In genomic region chr21:38306833-38307232, GRCh38 we compare ENCODE assay signal across 14 cellular contexts. TPM values are rescaled to one million over a fixed set of nuclear protein-coding genes. Genes with fewer than 3 reads are reported as not detected.
A peak's percentile ranks its signal among the peaks of the same experiment; 100 is the strongest.
DNase-seq lines count a peak whose midpoint lies in the region; ATAC-seq, FAIRE-seq and TF ChIP-seq lines count a peak whose summit lies in the region.
"Had no signal": no experiment of that assay in that cellular context is flagged by ENCODE, and none has a peak within 500 bp of the region (broad histone marks: within the 10 kb centered on the region; RNA-seq: fewer than 3 reads in every experiment).

No MANE protein-coding gene starts in this region.

- H3K4me1 ChIP-seq in GM23248 (ENCODE audit: insufficient read depth) = peaks cover 55% of the 10 kb centered on the region
- H3K4me1 ChIP-seq in adipocyte (ENCODE audit: control insufficient read depth, insufficient read depth, low read length) = peaks cover 79% of the 10 kb centered on the region
- H3K4me1 ChIP-seq in transverse colon = no peaks in the 10 kb centered on the region
- peaks cover 0 to 3% (median 3%) of the 10 kb centered on the region in 3 donors for H3K4me1 ChIP-seq in pancreas

- no peak for TF ChIP-seq EP300 in transverse colon (IDR thresholded peaks at IDR 0.05; ENCODE audit: low read depth)

- no peaks in the 10 kb centered on the region for H3K79me2 ChIP-seq in GM23248 (ENCODE audit: insufficient read depth)

- no peak for TF ChIP-seq POLR2A in transverse colon (IDR thresholded peaks at IDR 0.05)

- H3K4me2 ChIP-seq in GM23248 (ENCODE audit: unreplicated experiment) = peak overlapping the region; percentile 76

- no peak for FAIRE-seq in pancreas (lab: Jason Lieb, UNC)

- intact Hi-C loops in transverse colon (cut with DNase I; ENCODE audit: low total_unique reads) = no loop called here
- intact Hi-C loops in pancreas (cut with DNase I) = no loop called here

- H3K27ac ChIP-seq in GM23248 (peak overlapping the region; percentile 96), transverse colon (no peak overlapping the region), pancreas (peak overlapping the region in 2 of 4 donors; percentile 27 to 31)
- H3K27ac ChIP-seq: HL-60 had no signal

- in situ Hi-C loops in GM23248 (cut with MboI) = no loop called here
- in situ Hi-C loops in transverse colon (cut with MboI; ENCODE audit: low pct_ligation_motif_present in 1 of 4, low pct_unique_long_range_greater_than_20kb in 1 of 4, low sequenced_read_pairs in 3 of 4) = no loop called here

- no peaks in the 10 kb centered on the region for H4K20me1 ChIP-seq in GM23248 (ENCODE audit: insufficient read depth)

- DNase-seq in GM23248 (peak; percentile 97), adipocyte (ENCODE audit: low read depth) (peak; percentile 88), foreskin fibroblast (peak; percentile 94 to 96), stromal cell of bone marrow (ENCODE audit: low read depth) (peak; percentile 89), transverse colon (no peak), NCI-H1092 (lab: John Stamatoyannopoulos, UW) (no peak), pancreas (no peak)
- DNase-seq: activated CD4-positive, alpha-beta T cell treated with anti-CD3 and anti-CD28 coated beads, Interleukin-2, amount 10 ng/mL, durations not matched to agents 7 days and 5 days; activated gamma-delta T cell treated with Interleukin-2 at 50 U/mL for 16 hours; DND-41; NCI-H510A treated with DMSO at 0.1 percent for 48 hours had no signal

- H3K36me3 ChIP-seq in GM23248 (ENCODE audit: low read depth) (no peaks in the 10 kb centered on the region), adipocyte (ENCODE audit: control insufficient read depth, insufficient read depth, low read length, severe bottlenecking) (no peaks in the 10 kb centered on the region), transverse colon (no peaks in the 10 kb centered on the region), pancreas (no peaks in the 10 kb centered on the region)

- H3F3A ChIP-seq in GM23248 (ENCODE audit: insufficient read depth) = peaks cover 65% of the 10 kb centered on the region

- peak overlapping the region; percentile 25 for H2AFZ ChIP-seq in GM23248

- no peaks in the 10 kb centered on the region for H3K27me3 ChIP-seq in GM23248 (replicated peaks; ENCODE audit: insufficient read depth)
- H3K27me3 ChIP-seq in adipocyte (replicated peaks; ENCODE audit: control insufficient read depth, insufficient read depth, low read length) = no peaks in the 10 kb centered on the region
- peaks cover 9% of the 10 kb centered on the region for H3K27me3 ChIP-seq in transverse colon
- H3K27me3 ChIP-seq in pancreas = peaks cover 0 to 4% (median 0%) of the 10 kb centered on the region in 4 donors

- peak overlapping the region; percentile 77 for H3K9ac ChIP-seq in GM23248
- H3K9ac ChIP-seq in adipocyte (ENCODE audit: low read length) = peak overlapping the region; percentile 71

- peak overlapping the region; percentile 47 for H3K4me3 ChIP-seq in GM23248
- H3K4me3 ChIP-seq in adipocyte (ENCODE audit: low read length) = peak overlapping the region; percentile 25
- H3K4me3 ChIP-seq in foreskin fibroblast (ENCODE audit: low read depth in 1 of 2, low read length in 2 of 2) = no peak overlapping the region
- no peak overlapping the region for H3K4me3 ChIP-seq in transverse colon
- no peak overlapping the region for H3K4me3 ChIP-seq in pancreas

- no peaks in the 10 kb centered on the region for H3K9me2 ChIP-seq in GM23248 (ENCODE audit: insufficient read depth)

- no peak for ATAC-seq in GM18858 (IDR thresholded peaks at IDR 0.05; ENCODE audit: unreplicated experiment)
- ATAC-seq in pancreas = no peak

- TF ChIP-seq CTCF in foreskin fibroblast (IDR thresholded peaks at IDR 0.05; ENCODE audit: low read depth, low read length) (no peak), transverse colon (IDR thresholded peaks at IDR 0.05) (no peak), pancreas (IDR thresholded peaks at IDR 0.05) (no peak)

- no peaks in the 10 kb centered on the region for H3K9me3 ChIP-seq in GM23248 (ENCODE audit: low read depth)
- H3K9me3 ChIP-seq in adipocyte (ENCODE audit: control insufficient read depth, low read length) = no peaks in the 10 kb centered on the region
- H3K9me3 ChIP-seq in transverse colon = no peaks in the 10 kb centered on the region
- no peaks in the 10 kb centered on the region for H3K9me3 ChIP-seq in pancreas

- WGBS in GM23248 (ENCODE audit: low coverage in 1 of 2, low lambda C conversion rate in 2 of 2, missing lambda C conversion rate in 2 of 2), 2 experiments = 10 to 11% methylated on average over 2 of the region's 2 CpGs
- 56 to 68% methylated on average over 1 to 2 of the region's 2 CpGs for WGBS in transverse colon (ENCODE audit: low coverage in 1 of 2), 2 donors
- WGBS in pancreas, 2 donors = 52 to 74% methylated on average over 2 of the region's 2 CpGs

RNA-seq across cellular contexts. Expression of gene KCNJ15, which starts 50.0 kb away (rescaled TPM):
- 1.2 and 2.1 TPM in 2 replicates for total RNA-seq in GM23248 (2014; rRNA removed; shearing (Covaris generic))
- 2.1 and 2.3 TPM in 2 replicates for polyA plus RNA-seq in GM23248 (2016; fragmentation: Nextera tagmentation; extraction: Ambion mirVana)
- under 1 TPM in 2 of 4 donors, not detected in 2; 0.14 to 0.16 TPM for total RNA-seq in transverse colon
- 10 to 100 TPM; 16.9 to 48.7 (median 31.0) TPM for total RNA-seq in pancreas
- polyA plus RNA-seq in pancreas = 10 to 100 TPM; 20.0 to 45.7 TPM
- total RNA-seq: activated CD4-positive, alpha-beta T cell treated with anti-CD3 and anti-CD28 coated beads, Interleukin-2, amount 10 ng/mL, durations not matched to agents 7 days and 5 days; naive thymus-derived CD8-positive, alpha-beta T cell had no signal
- polyA plus RNA-seq: naive thymus-derived CD8-positive, alpha-beta T cell had no signal

Comparison
In these comparisons a context has a peak if more than half of its experiments do, and no peak if none do; other contexts are left out.
1. DNase-seq: peak in GM23248 (single experiment), adipocyte (single experiment), foreskin fibroblast (2 of 2) and stromal cell of bone marrow (single experiment); none in transverse colon (single experiment), NCI-H1092 (single experiment) and pancreas (0 of 6).
2. H3K4me3 ChIP-seq: peak in GM23248 (single experiment) and adipocyte (single experiment); none in foreskin fibroblast (0 of 2), transverse colon (0 of 4) and pancreas (0 of 4).